Comparison of ENCODE assay signal across 23 cellular contexts in genomic region chr17:55575058-55575606, GRCh38.
"Had no signal": no experiment of that assay in that cellular context is flagged by ENCODE, and none has a peak within 500 bp of the region (broad histone marks: within the 10 kb centered on the region; RNA-seq: fewer than 3 reads in every experiment).

No MANE protein-coding gene starts in this region.

- H3K27me3 Mint-ChIP-seq: activated T-helper 17 cell treated with anti-CD3 and anti-CD28 coated beads, Interleukin-2, amount 50 U/mL, for 72 hours had no signal

- H3K4me1 Mint-ChIP-seq: activated naive CD8-positive, alpha-beta T cell treated with anti-CD3 and anti-CD28 coated beads, Interleukin-2, amount 10 ng/mL, durations not matched to agents 7 days and 5 days; activated T-helper 17 cell treated with anti-CD3 and anti-CD28 coated beads, Interleukin-2, amount 50 U/mL, for 72 hours had no signal

- H3K9ac ChIP-seq: parathyroid adenoma had no signal

- H3K4me1 ChIP-seq: body of pancreas, parathyroid adenoma had no signal

- H3K36me3 Mint-ChIP-seq: activated naive CD8-positive, alpha-beta T cell treated with anti-CD3 and anti-CD28 coated beads, Interleukin-2, amount 10 ng/mL, durations not matched to agents 7 days and 5 days; natural killer cell treated with Interleukin-12 subunit alpha and Interleukin-12 subunit beta and Interleukin-15 and Interleukin-18, amount 100 ng/mL, for 72 hours had no signal

- H3K27ac Mint-ChIP-seq: activated B cell treated with CpG ODN at 0.5 μM for 24 hours; activated CD4-positive, alpha-beta memory T cell treated with anti-CD3 and anti-CD28 coated beads, Interleukin-2, amount 10 ng/mL, durations not matched to agents 7 days and 5 days; activated naive CD8-positive, alpha-beta T cell treated with anti-CD3 and anti-CD28 coated beads, Interleukin-2, amount 10 ng/mL, durations not matched to agents 7 days and 5 days; activated T-helper 17 cell treated with anti-CD3 and anti-CD28 coated beads, Interleukin-2, amount 50 U/mL, for 72 hours; natural killer cell treated with Interleukin-12 subunit alpha and Interleukin-12 subunit beta and Interleukin-15 and Interleukin-18, amount 100 ng/mL, for 72 hours; T-helper 2 cell treated with Interferon-gamma antibody and Interleukin-4, amounts not matched to agents 5 μg/mL and 100 μg/mL, for 36 hours had no signal

- H3K27ac ChIP-seq: body of pancreas, neutrophil, parathyroid adenoma had no signal

- H3K36me3 ChIP-seq: gastrocnemius medialis, heart left ventricle, neutrophil had no signal

- H3K27me3 ChIP-seq: body of pancreas, dorsolateral prefrontal cortex, gastrocnemius medialis, neutrophil had no signal

- H3K9me3 ChIP-seq: body of pancreas, gastrocnemius medialis, heart left ventricle, neutrophil had no signal

- ATAC-seq: activated T-helper 17 cell treated with anti-CD3 and anti-CD28 coated beads, Interleukin-2, amount 50 U/mL, for 72 hours; body of pancreas; gastrocnemius medialis; heart left ventricle; left ventricle myocardium superior; natural killer cell treated with Interleukin-12 subunit alpha and Interleukin-12 subunit beta and Interleukin-15 and Interleukin-18, amount 100 ng/mL, for 72 hours had no signal

- H3K4me3 ChIP-seq: body of pancreas, dorsolateral prefrontal cortex, gastrocnemius medialis, heart left ventricle had no signal

- H2AFZ ChIP-seq: parathyroid adenoma had no signal

- H3K4me3 Mint-ChIP-seq: activated B cell treated with CpG ODN at 0.5 μM for 24 hours; activated CD4-positive, alpha-beta memory T cell treated with anti-CD3 and anti-CD28 coated beads, Interleukin-2, amount 10 ng/mL, durations not matched to agents 7 days and 5 days; activated naive CD8-positive, alpha-beta T cell treated with anti-CD3 and anti-CD28 coated beads, Interleukin-2, amount 10 ng/mL, durations not matched to agents 7 days and 5 days; activated T-helper 17 cell treated with anti-CD3 and anti-CD28 coated beads, Interleukin-2, amount 50 U/mL, for 72 hours; natural killer cell treated with Interleukin-12 subunit alpha and Interleukin-12 subunit beta and Interleukin-15 and Interleukin-18, amount 100 ng/mL, for 72 hours; T-helper 2 cell treated with Interferon-gamma antibody and Interleukin-4, amounts not matched to agents 5 μg/mL and 100 μg/mL, for 36 hours had no signal

- H3K9me3 Mint-ChIP-seq: activated B cell treated with CpG ODN at 0.5 μM for 24 hours; activated CD4-positive, alpha-beta memory T cell treated with anti-CD3 and anti-CD28 coated beads, Interleukin-2, amount 10 ng/mL, durations not matched to agents 7 days and 5 days; activated naive CD8-positive, alpha-beta T cell treated with anti-CD3 and anti-CD28 coated beads, Interleukin-2, amount 10 ng/mL, durations not matched to agents 7 days and 5 days; activated T-helper 17 cell treated with anti-CD3 and anti-CD28 coated beads, Interleukin-2, amount 50 U/mL, for 72 hours; natural killer cell treated with Interleukin-12 subunit alpha and Interleukin-12 subunit beta and Interleukin-15 and Interleukin-18, amount 100 ng/mL, for 72 hours; T-helper 2 cell treated with Interferon-gamma antibody and Interleukin-4, amounts not matched to agents 5 μg/mL and 100 μg/mL, for 36 hours had no signal

- DNase-seq: activated B cell treated with CpG ODN at 0.5 μM for 24 hours; activated CD4-positive, alpha-beta memory T cell treated with anti-CD3 and anti-CD28 coated beads, Interleukin-2, amount 10 ng/mL, durations not matched to agents 7 days and 5 days; activated CD4-positive, alpha-beta T cell treated with anti-CD3 and anti-CD28 coated beads for 48 hours; activated naive CD4-positive, alpha-beta T cell; activated naive CD8-positive, alpha-beta T cell treated with anti-CD3 and anti-CD28 coated beads, Interleukin-2, amount 10 ng/mL, durations not matched to agents 7 days and 5 days; activated T-cell treated with anti-CD3 and anti-CD28 coated beads, Interleukin-2, amount 50 U/mL, for 1 hour; amygdala; body of pancreas; caudate nucleus; dorsolateral prefrontal cortex; gastrocnemius medialis; heart left ventricle; left ventricle myocardium superior; stimulated activated CD4-positive, alpha-beta T cell treated with anti-CD3 and anti-CD28 coated beads, Interleukin-12 subunit alpha, Interleukin-12 subunit beta, amount 100 ng/mL, for 4 hours; stimulated activated CD4-positive, alpha-beta T cell treated with anti-CD3 and anti-CD28 coated beads, Interleukin-1b, Interleukin-23, amount 100 ng/mL, for 48 hours; stimulated activated CD8-positive, alpha-beta memory T cell treated with anti-CD3 and anti-CD28 coated beads, Interleukin-4, amount 100 ng/mL, for 48 hours; stimulated activated naive CD4-positive, alpha-beta T cell; trophoblast cell had no signal

- H3K79me2 ChIP-seq: parathyroid adenoma had no signal
